ENCODE assay signal across 18 cellular contexts in the genomic region with DNA sequence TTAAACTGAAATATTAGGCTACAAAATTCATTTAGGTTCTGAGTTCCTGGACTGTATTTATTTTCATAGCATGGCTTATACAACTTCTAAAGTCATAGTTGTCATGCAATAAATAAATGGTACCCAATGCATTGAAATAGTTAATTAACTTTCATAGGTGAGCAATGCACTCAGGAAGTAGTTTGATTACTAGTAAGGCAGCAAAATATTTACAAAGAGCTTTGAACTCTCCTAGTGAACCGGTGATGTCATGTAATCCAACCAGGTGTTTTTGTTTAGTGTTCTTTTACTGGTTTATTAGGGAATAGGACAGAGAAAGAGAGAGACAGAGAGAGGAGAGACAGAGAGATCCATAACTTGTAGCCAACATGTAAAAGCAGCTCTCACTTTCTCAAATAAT.
"Had no signal": no experiment of that assay in that cellular context is flagged by ENCODE, and none has a peak within 500 bp of the region (broad histone marks: within the 10 kb centered on the region; RNA-seq: fewer than 3 reads in every experiment).

No MANE protein-coding gene starts in this region.

- H3K4me1 ChIP-seq: heart right ventricle, neural progenitor cell, sigmoid colon, spleen, upper lobe of right lung had no signal

- H2AFZ ChIP-seq: neural progenitor cell had no signal

- H3K4me2 ChIP-seq: neural progenitor cell had no signal

- H3K9me3 ChIP-seq: heart right ventricle, sigmoid colon, spleen, upper lobe of right lung had no signal

- DNase-seq: activated CD4-positive, alpha-beta T cell treated with anti-CD3 and anti-CD28 coated beads, Interleukin-2, amount 10 ng/mL, durations not matched to agents 24 days and 14 days; activated CD4-positive, CD25-positive, alpha-beta regulatory T cell; activated CD8-positive, alpha-beta T cell treated with anti-CD3 and anti-CD28 coated beads for 36 hours; activated naive CD4-positive, alpha-beta T cell treated with anti-CD3 and anti-CD28 coated beads, Interleukin-2, amount 10 ng/mL, durations not matched to agents 7 days and 5 days; activated naive CD8-positive, alpha-beta T cell treated with anti-CD3 and anti-CD28 coated beads, Interleukin-2, amount 50 U/mL, for 24 hours; activated T-cell treated with anti-CD3 and anti-CD28 coated beads, Interleukin-2, amount 50 U/mL, for 1 hour; anterior cingulate cortex; brain microvascular endothelial cell; heart right ventricle; mesendoderm; naive thymus-derived CD4-positive, alpha-beta T cell; sigmoid colon; spleen; stimulated activated naive B cell treated with anti-CD40 and anti-IgM and Interleukin-4, amounts not matched to agents 10 μg/mL and 1 μg/mL and 100 μg/mL, for 72 hours; T1000; upper lobe of right lung had no signal

- H3K36me3 ChIP-seq: brain microvascular endothelial cell, heart right ventricle, neural progenitor cell, sigmoid colon, spleen, upper lobe of right lung had no signal

- H3K27me3 ChIP-seq: brain microvascular endothelial cell, heart right ventricle, neural progenitor cell, sigmoid colon, spleen, upper lobe of right lung had no signal

- H3K4me3 ChIP-seq: coronary artery, heart right ventricle, neural progenitor cell, sigmoid colon, spleen, upper lobe of right lung had no signal

- H3K27ac ChIP-seq: brain microvascular endothelial cell, coronary artery, heart right ventricle, neural progenitor cell, sigmoid colon, spleen, upper lobe of right lung had no signal
